ENCODE assay signal across 20 cellular contexts in genomic region chr1:184822267-184822666, GRCh38.
DNase-seq lines count a peak whose midpoint lies in the region; ATAC-seq, FAIRE-seq and TF ChIP-seq lines count a peak whose summit lies in the region.
"Had no signal": no experiment of that assay in that cellular context is flagged by ENCODE, and none has a peak within 500 bp of the region (broad histone marks: within the 10 kb centered on the region; RNA-seq: fewer than 3 reads in every experiment).

No MANE protein-coding gene starts in this region.

- no peaks in the 10 kb centered on the region for H3K27me3 Mint-ChIP-seq in stimulated activated naive B cell treated with anti-CD40 and anti-IgM and Interleukin-4, amounts not matched to agents 10 μg/mL and 1 μg/mL and 100 μg/mL, for 72 hours
- H3K27me3 Mint-ChIP-seq: stimulated activated memory B cell treated with anti-CD40 and anti-IgM and Interleukin-4, amounts not matched to agents 10 μg/mL and 1 μg/mL and 100 μg/mL, for 72 hours had no signal

- TF ChIP-seq RAD21 in K562 (CRISPR knock-in tag; conservative IDR thresholded peaks at IDR 0.05 in 1 of 2, IDR thresholded peaks at IDR 0.05 in 1 of 2): no peak

- POLR2A ChIA-PET in K562 (lab: Yijun Ruan, JAX): interaction anchor here (2.2 kb wide), 1 partner anchor 10 kb away, joined by 7 read pairs; no protein-coding TSS in a partner anchor

- H3K27ac ChIP-seq in K562 (ENCODE audit: extremely low read depth, low read depth, low read length) (no peak overlapping the region), sigmoid colon (peak overlapping the region; percentile 49 to 86 (median 72))
- H3K27ac ChIP-seq: PC-9, thyroid gland, WERI-Rb-1 had no signal

- DNase-seq in GM12865 (ENCODE audit: low read depth) (peak; percentile 40), NCI-H1105 treated with DMSO at 0.1 percent for 48 hours (lab: John Stamatoyannopoulos, UW) (peak; percentile 56), K562 (ENCODE audit: extremely low read depth in 1 of 4, low spot score in 3 of 4) (no peak), sigmoid colon (no peak), UCSD-AML1 (lab: John Stamatoyannopoulos, UW; ENCODE audit: unreplicated experiment) (no peak)
- DNase-seq in stimulated activated naive B cell treated with anti-CD40 and anti-IgM and Interleukin-4, amounts not matched to agents 10 μg/mL and 1 μg/mL and 100 μg/mL, for 72 hours: no peak
- DNase-seq: AML-193; aorta; effector memory CD4-positive, alpha-beta T cell; GOT3; left lung; NCI-H1694; NCI-H774; PC-9; thyroid gland had no signal

- in situ Hi-C loops in K562 (cut with MboI): no loop called here

- no peaks in the 10 kb centered on the region for H3K27me3 ChIP-seq in K562 (ENCODE audit: control insufficient read depth in 2 of 2, insufficient read depth in 2 of 2, low read length in 2 of 2)
- no peaks in the 10 kb centered on the region for H3K27me3 ChIP-seq in sigmoid colon
- H3K27me3 ChIP-seq: left lung, right atrium auricular region, thyroid gland had no signal

- H3K36me3 Mint-ChIP-seq in stimulated activated naive B cell treated with anti-CD40 and anti-IgM and Interleukin-4, amounts not matched to agents 10 μg/mL and 1 μg/mL and 100 μg/mL, for 72 hours: peaks cover 15 to 52% of the 10 kb centered on the region in 2 donors

- H3K79me2 ChIP-seq in K562 (ENCODE audit: control insufficient read depth, insufficient read depth, low read length): no peaks in the 10 kb centered on the region

- H3K4me1 Mint-ChIP-seq in stimulated activated naive B cell treated with anti-CD40 and anti-IgM and Interleukin-4, amounts not matched to agents 10 μg/mL and 1 μg/mL and 100 μg/mL, for 72 hours: peaks cover 34 to 47% of the 10 kb centered on the region in 2 donors

- no peak overlapping the region for H3K9ac ChIP-seq in K562 (ENCODE audit: insufficient read depth in 1 of 2, low read depth in 2 of 2, low read length in 2 of 2)

- ATAC-seq in K562: no peak
- ATAC-seq in GM21723 (IDR thresholded peaks at IDR 0.05; ENCODE audit: unreplicated experiment): no peak
- no peak for ATAC-seq in stimulated activated naive B cell treated with anti-CD40 and anti-IgM and Interleukin-4, amounts not matched to agents 10 μg/mL and 1 μg/mL and 100 μg/mL, for 72 hours (replicated peaks)
- ATAC-seq: left lung; stimulated activated memory B cell treated with anti-CD40 and anti-IgM and Interleukin-4, amounts not matched to agents 10 μg/mL and 1 μg/mL and 100 μg/mL, for 72 hours had no signal

- TF ChIP-seq CTCF in GM12865 (IDR thresholded peaks at IDR 0.05; ENCODE audit: insufficient read depth, low read depth, low read length, missing control alignments) (no peak), K562 (IDR thresholded peaks at IDR 0.05 in 2 of 3, conservative IDR thresholded peaks at IDR 0.05 in 1 of 3; ENCODE audit: insufficient read depth in 2 of 3, low read depth in 1 of 3, low read length in 3 of 3) (no peak), sigmoid colon (IDR thresholded peaks at IDR 0.05) (no peak)

- H2AFZ ChIP-seq in K562 (ENCODE audit: low read depth, low read length): no peak overlapping the region
- H2AFZ ChIP-seq: PC-9 had no signal

- 88% methylated on average over 1 of the region's 1 CpG for WGBS in K562 (ENCODE audit: insufficient coverage, low coverage, missing lambda C conversion rate)
- WGBS in sigmoid colon, 2 donors: 73 to 79% methylated on average over 1 of the region's 1 CpG

- H3K4me2 ChIP-seq in K562 (ENCODE audit: insufficient read depth, low read length): no peak overlapping the region
- H3K4me2 ChIP-seq: PC-9 had no signal

- FAIRE-seq in K562 (lab: Jason Lieb, UNC): no peak
- FAIRE-seq: HTR-8/SVneo had no signal

- H4K20me1 ChIP-seq in K562 (replicated peaks; ENCODE audit: control insufficient read depth, insufficient read depth, low read length): no peaks in the 10 kb centered on the region

- TF ChIP-seq POLR2A in K562 (conservative IDR thresholded peaks at IDR 0.05) (no peak), sigmoid colon (IDR thresholded peaks at IDR 0.05) (no peak)

- H3K9me1 ChIP-seq in K562 (ENCODE audit: control insufficient read depth, insufficient read depth, low read length): no peaks in the 10 kb centered on the region

- TF ChIP-seq EP300 in K562 (IDR thresholded peaks at IDR 0.05; ENCODE audit: low read length) (no peak), sigmoid colon (IDR thresholded peaks at IDR 0.05) (no peak)

- H3K4me3 ChIP-seq in GM12865 (ENCODE audit: low read depth, low read length) (no peak overlapping the region), K562 (no peak overlapping the region), sigmoid colon (no peak overlapping the region)
- H3K4me3 ChIP-seq: left lung, PC-9, right atrium auricular region, thyroid gland had no signal

- H3K36me3 ChIP-seq in K562 (ENCODE audit: control insufficient read depth, insufficient read depth, low read length) (peaks cover 35% of the 10 kb centered on the region; the same call in 2 of the 3 replicates), sigmoid colon (peaks cover 13 to 53% (median 20%) of the 10 kb centered on the region in 4 donors)
- H3K36me3 ChIP-seq: thyroid gland, WERI-Rb-1 had no signal

- BruUV-seq in K562 (replicated peaks; lab: Mats Ljungman, UMichigan): no TSS peak

- H3K4me1 ChIP-seq in K562 (replicated peaks in 1 of 2; ENCODE audit: control insufficient read depth in 2 of 2, insufficient read depth in 2 of 2, low read length in 2 of 2) (no peaks in the 10 kb centered on the region), sigmoid colon (peaks cover 0 to 71% (median 69%) of the 10 kb centered on the region in 4 donors)

- CTCF ChIA-PET in K562 (lab: Yijun Ruan, JAX; ENCODE audit: low intra/inter-chr PET ratio): no interaction called here

- H3K4me3 Mint-ChIP-seq in stimulated activated naive B cell treated with anti-CD40 and anti-IgM and Interleukin-4, amounts not matched to agents 10 μg/mL and 1 μg/mL and 100 μg/mL, for 72 hours: no peak overlapping the region
- H3K4me3 Mint-ChIP-seq: stimulated activated memory B cell treated with anti-CD40 and anti-IgM and Interleukin-4, amounts not matched to agents 10 μg/mL and 1 μg/mL and 100 μg/mL, for 72 hours had no signal

- H3K9me3 ChIP-seq in K562 (replicated peaks; ENCODE audit: control insufficient read depth, insufficient read depth, low read depth, low read length) (no peaks in the 10 kb centered on the region), sigmoid colon (no peaks in the 10 kb centered on the region)
- H3K9me3 ChIP-seq: left lung, right atrium auricular region, thyroid gland had no signal

- peaks cover 0 to 1% of the 10 kb centered on the region in 2 donors for H3K9me3 Mint-ChIP-seq in stimulated activated naive B cell treated with anti-CD40 and anti-IgM and Interleukin-4, amounts not matched to agents 10 μg/mL and 1 μg/mL and 100 μg/mL, for 72 hours
- H3K9me3 Mint-ChIP-seq: stimulated activated memory B cell treated with anti-CD40 and anti-IgM and Interleukin-4, amounts not matched to agents 10 μg/mL and 1 μg/mL and 100 μg/mL, for 72 hours had no signal

- H3K27ac Mint-ChIP-seq in stimulated activated naive B cell treated with anti-CD40 and anti-IgM and Interleukin-4, amounts not matched to agents 10 μg/mL and 1 μg/mL and 100 μg/mL, for 72 hours: no peak overlapping the region
- H3K27ac Mint-ChIP-seq: stimulated activated memory B cell treated with anti-CD40 and anti-IgM and Interleukin-4, amounts not matched to agents 10 μg/mL and 1 μg/mL and 100 μg/mL, for 72 hours had no signal

- intact Hi-C loops in K562 (cut with micrococcal nuclease) (no loop called here), sigmoid colon (cut with DNase I) (loop anchor here (10.0 kb wide), 1 partner anchor 63 kb away; no protein-coding TSS in a partner anchor)

TF ChIP-seq in K562, 482 proteins besides CTCF, POLR2A, EP300 and RAD21:
- TF ChIP-seq NFIC (IDR thresholded peaks at IDR 0.05) (peak; percentile 91), MITF (IDR thresholded peaks at IDR 0.05) (no peak), NFIX (CRISPR knock-in tag; IDR thresholded peaks at IDR 0.05; ENCODE audit: low read depth) (peak; percentile 73)

Comparison
In these comparisons a context has a peak if more than half of its experiments do, and no peak if none do; other contexts are left out.
1. DNase-seq: peak in GM12865 (single experiment) and NCI-H1105 treated with DMSO at 0.1 percent for 48 hours (single experiment); none in K562 (0 of 4), sigmoid colon (single experiment), stimulated activated naive B cell treated with anti-CD40 and anti-IgM and Interleukin-4, amounts not matched to agents 10 μg/mL and 1 μg/mL and 100 μg/mL, for 72 hours (single experiment) and UCSD-AML1 (single experiment).